7 cellular contexts compared by ENCODE assay signal in the genomic region with DNA sequence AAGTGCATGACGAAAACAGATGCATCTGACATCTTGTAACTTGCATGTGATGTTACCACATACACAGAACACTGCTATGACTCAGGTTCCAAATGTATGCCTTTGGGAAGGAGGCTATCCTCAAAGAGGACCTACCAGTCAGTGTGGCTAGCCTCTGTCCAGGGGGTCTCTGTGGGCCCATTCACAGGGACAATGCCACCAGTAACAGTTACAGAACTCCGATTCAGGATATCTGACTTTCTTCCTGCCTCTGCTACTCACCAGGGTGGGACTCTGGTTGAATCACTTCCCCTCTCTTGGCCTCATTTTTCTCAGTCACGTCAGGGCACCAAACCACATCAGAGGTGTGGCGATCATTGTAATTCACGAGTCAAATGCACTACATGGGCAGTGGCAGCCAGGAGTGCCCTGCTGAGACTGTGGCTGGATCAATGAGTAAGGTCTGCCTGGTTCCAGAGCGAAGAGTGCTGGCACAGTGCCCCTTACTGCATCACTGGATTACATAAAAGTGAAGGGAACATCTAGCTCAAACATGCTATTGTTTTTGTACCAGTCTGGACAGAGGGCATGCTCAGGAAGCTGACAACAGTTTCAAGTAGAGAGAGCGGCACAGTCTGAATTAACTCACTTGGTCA. TPM values are rescaled to one million over a fixed set of nuclear protein-coding genes. Genes with fewer than 3 reads are reported as not detected.
DNase-seq lines count a peak whose midpoint lies in the region; ATAC-seq and TF ChIP-seq lines count a peak whose summit lies in the region.

No MANE protein-coding gene starts in this region.

- peak overlapping the region; percentile 85 for H3K27ac Mint-ChIP-seq in activated T-cell treated with anti-CD3 and anti-CD28 coated beads, Interleukin-2, amount 50 U/mL, for 24 hours

- H3K4me1 Mint-ChIP-seq in activated T-cell treated with anti-CD3 and anti-CD28 coated beads, Interleukin-2, amount 50 U/mL, for 24 hours (ENCODE audit: low read depth): peaks cover 56% of the 10 kb centered on the region

- no peak for DNase-seq in activated T-cell treated with anti-CD3 and anti-CD28 coated beads, Interleukin-2, amount 50 U/mL, for 24 hours
- DNase-seq in fibroblast of the aortic adventitia (ENCODE audit: low read depth) (peak; percentile 91), renal cortical epithelial cell (ENCODE audit: low read depth) (peak; percentile 98), NCI-H2029 (lab: John Stamatoyannopoulos, UW) (no peak)

- TF ChIP-seq CTCF in fibroblast of the aortic adventitia (IDR thresholded peaks at IDR 0.05; ENCODE audit: insufficient read depth, low read length): no peak

- no peaks in the 10 kb centered on the region for H3K27me3 Mint-ChIP-seq in activated T-cell treated with anti-CD3 and anti-CD28 coated beads, Interleukin-2, amount 50 U/mL, for 24 hours

- ATAC-seq in GM19025 (IDR thresholded peaks at IDR 0.05; ENCODE audit: low read depth, unreplicated experiment): peak; percentile 36
- peak; percentile 51 for ATAC-seq in HG03460 (IDR thresholded peaks at IDR 0.05; ENCODE audit: unreplicated experiment)
- no peak for ATAC-seq in HG02852 (IDR thresholded peaks at IDR 0.05; ENCODE audit: unreplicated experiment)

- H3K9me3 Mint-ChIP-seq in activated T-cell treated with anti-CD3 and anti-CD28 coated beads, Interleukin-2, amount 50 U/mL, for 24 hours: no peaks in the 10 kb centered on the region

- H3K36me3 Mint-ChIP-seq in activated T-cell treated with anti-CD3 and anti-CD28 coated beads, Interleukin-2, amount 50 U/mL, for 24 hours (ENCODE audit: low read depth): peaks cover 71% of the 10 kb centered on the region

- H3K4me3 ChIP-seq in fibroblast of the aortic adventitia (ENCODE audit: low read depth, low read length): no peak overlapping the region

- H3K4me3 Mint-ChIP-seq in activated T-cell treated with anti-CD3 and anti-CD28 coated beads, Interleukin-2, amount 50 U/mL, for 24 hours: no peak overlapping the region

RNA-seq across cellular contexts. Expression of a gene that starts 13.2 kb away (rescaled TPM):
- total RNA-seq in fibroblast of the aortic adventitia (ENCODE audit: low replicate concordance) (28.6 and 66.6 TPM in 2 replicates), renal cortical epithelial cell (69.1 and 78.5 TPM in 2 replicates)

RNA-seq across cellular contexts. Expression of a gene that starts 26.6 kb away (rescaled TPM):
- total RNA-seq in fibroblast of the aortic adventitia (ENCODE audit: low replicate concordance): 161 and 239 TPM in 2 replicates
- total RNA-seq in renal cortical epithelial cell: 210 and 408 TPM in 2 replicates

RNA-seq across cellular contexts. Expression of a gene that starts 58.5 kb away (rescaled TPM):
- total RNA-seq in fibroblast of the aortic adventitia (ENCODE audit: low replicate concordance) (1,011 and 5,653 TPM in 2 replicates), renal cortical epithelial cell (103 and 242 TPM in 2 replicates)

Comparison
In these comparisons a context has a peak if more than half of its experiments do, and no peak if none do; other contexts are left out.
1. DNase-seq: peak in fibroblast of the aortic adventitia (single experiment) and renal cortical epithelial cell (single experiment); none in activated T-cell treated with anti-CD3 and anti-CD28 coated beads, Interleukin-2, amount 50 U/mL, for 24 hours (single experiment) and NCI-H2029 (single experiment).